In the genomic region with DNA sequence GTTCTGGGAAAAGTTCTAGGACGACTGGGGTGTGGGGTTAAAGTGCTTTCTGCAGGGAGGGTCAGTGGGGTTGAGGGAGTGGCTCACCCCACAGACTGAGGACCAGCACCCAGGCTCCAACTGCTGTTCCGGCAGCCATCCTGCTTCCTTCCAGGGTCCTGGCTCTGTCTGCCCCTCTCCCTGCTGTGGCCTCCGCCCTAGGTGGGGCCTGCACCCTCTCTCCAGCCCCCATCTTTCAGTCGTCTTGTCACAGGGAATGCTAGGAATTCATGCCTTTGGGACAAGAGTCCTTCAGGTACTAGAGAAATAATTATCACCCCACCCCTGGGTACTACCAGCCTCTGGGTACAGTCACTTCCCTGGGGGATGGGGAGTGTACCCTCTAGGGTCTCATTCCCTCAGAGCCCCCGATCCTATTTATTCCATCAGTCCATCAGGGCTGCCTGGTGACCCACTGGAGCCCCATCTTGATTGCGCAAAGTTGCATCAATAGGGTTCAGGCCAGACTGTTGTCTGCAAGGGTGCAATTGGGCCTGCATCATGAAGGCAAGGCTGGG, we compare ENCODE assay signal across 11 cellular contexts. TPM values are rescaled to one million over a fixed set of nuclear protein-coding genes. Genes with fewer than 3 reads are reported as not detected.
DNase-seq lines count a peak whose midpoint lies in the region; ATAC-seq and TF ChIP-seq lines count a peak whose summit lies in the region.
"Had no signal": no experiment of that assay in that cellular context is flagged by ENCODE, and none has a peak within 500 bp of the region (broad histone marks: within the 10 kb centered on the region; RNA-seq: fewer than 3 reads in every experiment).

A gene (minus strand): TSS at position 170 of the 557 bp plus-strand sequence. CDS start 31 bp downstream, at position 139.

- no peak for DNase-seq in T-helper 2 cell treated with Interferon-gamma antibody and Interleukin-4, amounts not matched to agents 5 μg/mL and 100 μg/mL, for 36 hours (ENCODE audit: low spot score)
- DNase-seq in T-cell (no peak), hepatocyte (ENCODE audit: low spot score) (no peak), DMS 273 treated with DMSO at 0.1 percent for 48 hours (lab: John Stamatoyannopoulos, UW) (no peak)
- DNase-seq in stimulated activated naive CD8-positive, alpha-beta T cell treated with anti-CD3 and anti-CD28 coated beads, Interleukin-15, amount 100 ng/mL, for 72 hours = no peak
- DNase-seq: hippocampal formation, NCI-H510A treated with DMSO at 0.1 percent for 48 hours had no signal

- no peaks in the 10 kb centered on the region for H3K36me3 ChIP-seq in hepatocyte (replicated peaks; ENCODE audit: insufficient read depth, low read depth)

- H3K9me3 Mint-ChIP-seq in T-helper 2 cell treated with Interferon-gamma antibody and Interleukin-4, amounts not matched to agents 5 μg/mL and 100 μg/mL, for 36 hours = no peaks in the 10 kb centered on the region
- H3K9me3 Mint-ChIP-seq in T-cell = no peaks in the 10 kb centered on the region
- no peaks in the 10 kb centered on the region for H3K9me3 Mint-ChIP-seq in stimulated activated naive CD8-positive, alpha-beta T cell treated with anti-CD3 and anti-CD28 coated beads, Interleukin-15, amount 100 ng/mL, for 72 hours

- POLR2A ChIA-PET in T-cell (lab: Charles Lee) = no interaction called here

- CTCF ChIA-PET in T-cell (lab: Charles Lee) = no interaction called here

- H4K20me1 ChIP-seq in hepatocyte (ENCODE audit: insufficient read depth, poor library complexity, severe bottlenecking) = no peaks in the 10 kb centered on the region

- H3K4me3 Mint-ChIP-seq in T-helper 2 cell treated with Interferon-gamma antibody and Interleukin-4, amounts not matched to agents 5 μg/mL and 100 μg/mL, for 36 hours = no peak within 1 kb of the TSS
- no peak within 1 kb of the TSS for H3K4me3 Mint-ChIP-seq in T-cell
- no peak within 1 kb of the TSS for H3K4me3 Mint-ChIP-seq in stimulated activated naive CD8-positive, alpha-beta T cell treated with anti-CD3 and anti-CD28 coated beads, Interleukin-15, amount 100 ng/mL, for 72 hours

- no peaks in the 10 kb centered on the region for H3K27me3 ChIP-seq in hepatocyte

- H3K9me2 ChIP-seq in hepatocyte (replicated peaks; ENCODE audit: insufficient read depth) = no peaks in the 10 kb centered on the region

- H3K4me1 Mint-ChIP-seq in T-helper 2 cell treated with Interferon-gamma antibody and Interleukin-4, amounts not matched to agents 5 μg/mL and 100 μg/mL, for 36 hours (ENCODE audit: low read depth) = peaks cover 30% of the 10 kb centered on the region
- peaks cover 68 to 81% (median 74%) of the 10 kb centered on the region in 3 donors for H3K4me1 Mint-ChIP-seq in T-cell
- peaks cover 84% of the 10 kb centered on the region for H3K4me1 Mint-ChIP-seq in stimulated activated naive CD8-positive, alpha-beta T cell treated with anti-CD3 and anti-CD28 coated beads, Interleukin-15, amount 100 ng/mL, for 72 hours

- WGBS in hepatocyte (ENCODE audit: low lambda C conversion rate, missing lambda C conversion rate) = 80% methylated on average over 6 of the region's 6 CpGs

- no peaks in the 10 kb centered on the region for H3K9me3 ChIP-seq in hepatocyte (ENCODE audit: low read depth)
- H3K9me3 ChIP-seq: HAP-1 had no signal

- no peak for TF ChIP-seq CTCF in hepatocyte (IDR thresholded peaks at IDR 0.05; ENCODE audit: poor library complexity)

- H3K27ac ChIP-seq in hepatocyte = peak within 1 kb of the TSS; percentile 63

- H3K36me3 Mint-ChIP-seq in T-helper 2 cell treated with Interferon-gamma antibody and Interleukin-4, amounts not matched to agents 5 μg/mL and 100 μg/mL, for 36 hours (ENCODE audit: low read depth) = peaks cover 68% of the 10 kb centered on the region
- H3K36me3 Mint-ChIP-seq in T-cell = peaks cover 46% of the 10 kb centered on the region

- no peak within 1 kb of the TSS for H3K4me3 ChIP-seq in hepatocyte
- H3K4me3 ChIP-seq: HAP-1 had no signal

- H3K4me2 ChIP-seq in hepatocyte = no peak within 1 kb of the TSS

- H3K4me1 ChIP-seq in hepatocyte (ENCODE audit: insufficient read depth) = peaks cover 21% of the 10 kb centered on the region

- no peak within 1 kb of the TSS for H2AFZ ChIP-seq in hepatocyte

- peaks cover 33% of the 10 kb centered on the region for H3K79me2 ChIP-seq in hepatocyte

- intact Hi-C loops in T-helper 2 cell treated with Interferon-gamma antibody and Interleukin-4, amounts not matched to agents 100 ng/mL and 5 ng/mL, for 36 hours (cut with micrococcal nuclease) = no loop called here

- no peak within 1 kb of the TSS for H3K27ac Mint-ChIP-seq in T-helper 2 cell treated with Interferon-gamma antibody and Interleukin-4, amounts not matched to agents 5 μg/mL and 100 μg/mL, for 36 hours
- H3K27ac Mint-ChIP-seq in T-cell = peak within 1 kb of the TSS; percentile 66 to 73
- peak within 1 kb of the TSS; percentile 21 to 50 for H3K27ac Mint-ChIP-seq in stimulated activated naive CD8-positive, alpha-beta T cell treated with anti-CD3 and anti-CD28 coated beads, Interleukin-15, amount 100 ng/mL, for 72 hours

- no peaks in the 10 kb centered on the region for H3K27me3 Mint-ChIP-seq in T-helper 2 cell treated with Interferon-gamma antibody and Interleukin-4, amounts not matched to agents 5 μg/mL and 100 μg/mL, for 36 hours (ENCODE audit: low read depth)
- H3K27me3 Mint-ChIP-seq in T-cell = no peaks in the 10 kb centered on the region
- no peaks in the 10 kb centered on the region for H3K27me3 Mint-ChIP-seq in stimulated activated naive CD8-positive, alpha-beta T cell treated with anti-CD3 and anti-CD28 coated beads, Interleukin-15, amount 100 ng/mL, for 72 hours

- no peak for ATAC-seq in T-cell (replicated peaks in 1 of 4)
- ATAC-seq in stimulated activated naive CD8-positive, alpha-beta T cell treated with anti-CD3 and anti-CD28 coated beads, Interleukin-15, amount 100 ng/mL, for 72 hours = no peak
- ATAC-seq in HG02884 (IDR thresholded peaks at IDR 0.05; ENCODE audit: unreplicated experiment) = no peak
- no peak for ATAC-seq in GM21528 (IDR thresholded peaks at IDR 0.05; ENCODE audit: low FRiP score, unreplicated experiment)

RNA-seq across cellular contexts. Expression of the gene that starts here (rescaled TPM):
- 30.6 and 31.6 TPM in 2 replicates for total RNA-seq in T-helper 2 cell treated with Interferon-gamma antibody and Interleukin-4, amounts not matched to agents 100 ng/mL and 5 ng/mL, for 36 hours
- total RNA-seq in T-cell (10 to 100 TPM; 42.6 to 81.4 (median 67.7) TPM), hepatocyte (4.5 and 5.9 TPM in 2 replicates)
- 3.4 and 21.2 TPM in 2 replicates for polyA plus RNA-seq in hepatocyte
